ENCODE assay signal across 8 cellular contexts in genomic region chr12:68932701-68933563, GRCh38. TPM values are rescaled to one million over a fixed set of nuclear protein-coding genes. Genes with fewer than 3 reads are reported as not detected.
DNase-seq lines count a peak whose midpoint lies in the region; ATAC-seq and TF ChIP-seq lines count a peak whose summit lies in the region.

Gene CPM (minus strand): TSS chr12:68933171. CDS start chr12:68932837, 334 bp downstream.

- ATAC-seq in activated CD4-positive, alpha-beta T cell treated with anti-CD3 and anti-CD28 coated beads for 36 hours: peak; percentile 98

- H3K9me3 Mint-ChIP-seq in HFFc6: no peaks in the 10 kb centered on the region; the same call in 1 of the 2 replicates
- H3K9me3 Mint-ChIP-seq in activated CD4-positive, alpha-beta T cell treated with anti-CD3 and anti-CD28 coated beads for 36 hours (ENCODE audit: low read depth): no peaks in the 10 kb centered on the region
- H3K9me3 Mint-ChIP-seq in chondrocyte (ENCODE audit: low read depth): no peaks in the 10 kb centered on the region

- CTCF ChIA-PET in activated CD4-positive, alpha-beta T cell treated with anti-CD3 and anti-CD28 coated beads for 36 hours (lab: Charles Lee): interaction anchor here (0.7 kb wide), 1 partner anchor 13 kb away, joined by 3 read pairs; no protein-coding TSS in a partner anchor

- H3K27me3 Mint-ChIP-seq in HFFc6 (ENCODE audit: insufficient read depth) (no peaks in the 10 kb centered on the region), chondrocyte (ENCODE audit: low read depth) (peaks cover 33% of the 10 kb centered on the region)
- peaks cover 20% of the 10 kb centered on the region for H3K27me3 Mint-ChIP-seq in activated CD4-positive, alpha-beta T cell treated with anti-CD3 and anti-CD28 coated beads for 36 hours

- peaks cover 7% of the 10 kb centered on the region; the same call in 1 of the 2 replicates for H3K4me1 Mint-ChIP-seq in HFFc6 (ENCODE audit: low read depth)
- peaks cover 9% of the 10 kb centered on the region for H3K4me1 Mint-ChIP-seq in activated CD4-positive, alpha-beta T cell treated with anti-CD3 and anti-CD28 coated beads for 36 hours
- peaks cover 7% of the 10 kb centered on the region for H3K4me1 Mint-ChIP-seq in chondrocyte (ENCODE audit: low read depth)

- peaks cover 6% of the 10 kb centered on the region; the same call in 1 of the 2 replicates for H3K36me3 Mint-ChIP-seq in HFFc6 (ENCODE audit: low read depth)
- H3K36me3 Mint-ChIP-seq in activated CD4-positive, alpha-beta T cell treated with anti-CD3 and anti-CD28 coated beads for 36 hours (ENCODE audit: low read depth): peaks cover 13% of the 10 kb centered on the region
- H3K36me3 Mint-ChIP-seq in chondrocyte (ENCODE audit: low read depth): peaks cover 2% of the 10 kb centered on the region

- no peak for DNase-seq in HFFc6
- DNase-seq in NCI-H1930 (lab: John Stamatoyannopoulos, UW): peak; percentile 64 to 84
- DNase-seq in activated CD4-positive, alpha-beta T cell treated with anti-CD3 and anti-CD28 coated beads for 36 hours: peak; percentile 86
- DNase-seq in chondrocyte (ENCODE audit: low spot score): no peak
- DNase-seq in left kidney (ENCODE audit: low read depth, low spot score): peak; percentile 87
- DNase-seq in stimulated activated CD4-positive, alpha-beta T cell treated with anti-CD3 and anti-CD28 coated beads, Interleukin-1b, Interleukin-23, amount 100 ng/mL, for 24 hours (ENCODE audit: low read depth in 4 of 4, low spot score in 1 of 4): peak; percentile 35 to 69 (median 56)
- no peak for DNase-seq in NCI-H1105 (lab: John Stamatoyannopoulos, UW)

- peak within 1 kb of the TSS; percentile 76 for H3K4me3 Mint-ChIP-seq in HFFc6
- peak within 1 kb of the TSS; percentile 80 for H3K4me3 Mint-ChIP-seq in activated CD4-positive, alpha-beta T cell treated with anti-CD3 and anti-CD28 coated beads for 36 hours
- peak within 1 kb of the TSS; percentile 66 for H3K4me3 Mint-ChIP-seq in chondrocyte (ENCODE audit: unreplicated experiment)

- POLR2A ChIA-PET in activated CD4-positive, alpha-beta T cell treated with anti-CD3 and anti-CD28 coated beads for 36 hours (lab: Charles Lee): interaction anchor here (0.5 to 1.1 kb wide), 2 partner anchors 74 to 101 kb away, joined by 3 read pairs; no protein-coding TSS in a partner anchor

- intact Hi-C loops in activated CD4-positive, alpha-beta T cell treated with anti-CD3 and anti-CD28 coated beads for 36 hours (cut with DNase I, micrococcal nuclease): loop anchor here (1.0 to 5.0 kb wide), 5 partner anchors 25 to 304 kb away; partner anchors contain the start of genes CPSF6 (in 1 of the 2) and MDM2 (in 1 of the 2)

- H3K27ac Mint-ChIP-seq in HFFc6: no peak within 1 kb of the TSS
- H3K27ac Mint-ChIP-seq in activated CD4-positive, alpha-beta T cell treated with anti-CD3 and anti-CD28 coated beads for 36 hours: peak within 1 kb of the TSS; percentile 71
- no peak within 1 kb of the TSS for H3K27ac Mint-ChIP-seq in chondrocyte (ENCODE audit: unreplicated experiment)

- no peak for TF ChIP-seq CTCF in HFFc6 (IDR thresholded peaks at IDR 0.05)
- TF ChIP-seq CTCF in chondrocyte (IDR thresholded peaks at IDR 0.05): no peak

- peak; percentile 32 for TF ChIP-seq POLR2A in GM15510 (IDR thresholded peaks at IDR 0.05; ENCODE audit: borderline replicate concordance, extremely low read depth, insufficient read length)

RNA-seq across cellular contexts. Expression of gene CPM, which starts in this region (rescaled TPM):
- 1 to 10 TPM; 1.4 to 3.0 (median 2.3) TPM for total RNA-seq in HFFc6 (2021; fragmentation: NEBNext Ultra II Directional; extraction: Animal tissue kit (Norgen Biotek cat#: 25700))
- 10 to 100 TPM; 18.0 to 18.7 TPM for total RNA-seq in activated CD4-positive, alpha-beta T cell treated with anti-CD3 and anti-CD28 coated beads for 36 hours
- total RNA-seq in chondrocyte: 0.29 to 1.3 TPM (median 0.67 TPM) in 3 replicates

Comparison
In these comparisons a context has a peak if more than half of its experiments do, and no peak if none do; other contexts are left out.
1. DNase-seq: peak in NCI-H1930 (2 of 2), activated CD4-positive, alpha-beta T cell treated with anti-CD3 and anti-CD28 coated beads for 36 hours (single experiment), left kidney (single experiment) and stimulated activated CD4-positive, alpha-beta T cell treated with anti-CD3 and anti-CD28 coated beads, Interleukin-1b, Interleukin-23, amount 100 ng/mL, for 24 hours (4 of 4); none in HFFc6 (single experiment), chondrocyte (single experiment) and NCI-H1105 (single experiment).
2. Peak in every context shown above with its lines, with median percentiles within 50 percentile points of each other: H3K4me3 Mint-ChIP-seq.